Comparison of ENCODE assay signal across 18 cellular contexts in the genomic region with DNA sequence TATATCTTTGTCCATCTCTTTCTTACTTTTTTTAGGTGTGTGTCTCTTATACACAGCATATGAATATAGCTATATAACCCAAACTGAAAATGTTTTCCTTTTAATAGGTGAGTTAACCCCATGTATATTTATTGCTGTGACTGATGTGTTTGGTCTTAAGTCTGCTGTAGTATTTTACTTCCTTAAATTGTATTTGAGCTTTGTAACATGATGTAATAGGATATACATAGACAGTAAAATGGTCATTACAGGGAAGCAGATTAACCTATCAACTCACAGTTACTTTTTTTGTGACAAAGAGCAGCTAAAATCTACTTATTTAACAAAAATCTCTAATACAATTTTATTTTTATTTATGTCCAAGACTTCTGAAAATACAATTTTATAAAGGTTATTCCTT. TPM values are rescaled to one million over a fixed set of nuclear protein-coding genes. Genes with fewer than 3 reads are reported as not detected.
DNase-seq lines count a peak whose midpoint lies in the region; ATAC-seq, FAIRE-seq and TF ChIP-seq lines count a peak whose summit lies in the region.
"Had no signal": no experiment of that assay in that cellular context is flagged by ENCODE, and none has a peak within 500 bp of the region (broad histone marks: within the 10 kb centered on the region; RNA-seq: fewer than 3 reads in every experiment).

No MANE protein-coding gene starts in this region.

- in situ Hi-C loops in K562 (cut with MboI) = no loop called here

- H3K4me3 ChIP-seq in K562 = no peak overlapping the region
- H3K4me3 ChIP-seq in left lung = no peak overlapping the region
- H3K4me3 ChIP-seq in GM23338 = no peak overlapping the region
- H3K4me3 ChIP-seq: MG63, SK-N-MC had no signal

- DNase-seq in AML-193 (lab: John Stamatoyannopoulos, UW) = peak; percentile 48 to 71
- DNase-seq in MV-4-11 (lab: John Stamatoyannopoulos, UW) = peak; percentile 65
- DNase-seq in SIG-M5 treated with dmso at 0.1 percent for 504 hours (lab: John Stamatoyannopoulos, UW; ENCODE audit: unreplicated experiment) = peak; percentile 47
- no peak for DNase-seq in K562 (ENCODE audit: extremely low read depth in 1 of 4, low spot score in 3 of 4)
- no peak for DNase-seq in left lung
- DNase-seq in dedifferentiated amniotic fluid mesenchymal stem cell (ENCODE audit: extremely low spot score) = no peak
- DNase-seq in left lobe of liver (ENCODE audit: low spot score) = no peak
- no peak for DNase-seq in GM23338 (ENCODE audit: low spot score)
- DNase-seq: CD4-positive, alpha-beta memory T cell; DMS79; KG1; MG63; NCI-H1417; NCI-H1930; NCI-H446; NCI-H69 had no signal

- no peak overlapping the region for H3K27ac ChIP-seq in K562 (ENCODE audit: extremely low read depth, low read depth, low read length)
- no peak overlapping the region for H3K27ac ChIP-seq in left lung
- no peak overlapping the region for H3K27ac ChIP-seq in GM23338 (ENCODE audit: low read depth)
- H3K27ac ChIP-seq: 22Rv1, SK-N-MC had no signal

- POLR2A ChIA-PET in K562 (lab: Yijun Ruan, JAX) = interaction anchor here (0.9 kb wide), 1 partner anchor 10 kb away, joined by 3 read pairs; no protein-coding TSS in a partner anchor

- no peak overlapping the region for H3K9ac ChIP-seq in K562 (ENCODE audit: insufficient read depth in 1 of 2, low read depth in 2 of 2, low read length in 2 of 2)

- no peaks in the 10 kb centered on the region for H3K79me2 ChIP-seq in K562 (ENCODE audit: control insufficient read depth, insufficient read depth, low read length)
- H3K79me2 ChIP-seq in GM23338 (replicated peaks; ENCODE audit: insufficient read depth) = no peaks in the 10 kb centered on the region

- H3K4me1 Mint-ChIP-seq in GM23338 = peaks cover 5% of the 10 kb centered on the region; the same call in 2 of the 3 replicates
- H3K4me1 Mint-ChIP-seq: CD4-positive, alpha-beta memory T cell had no signal

- no peaks in the 10 kb centered on the region for H3K9me1 ChIP-seq in K562 (ENCODE audit: control insufficient read depth, insufficient read depth, low read length)

- no peak overlapping the region for H3K4me2 ChIP-seq in K562 (ENCODE audit: insufficient read depth, low read length)
- no peak overlapping the region for H3K4me2 ChIP-seq in GM23338

- CTCF ChIA-PET in K562 (lab: Yijun Ruan, JAX; ENCODE audit: low intra/inter-chr PET ratio) = no interaction called here

- no peaks in the 10 kb centered on the region for H3K36me3 Mint-ChIP-seq in GM23338 (ENCODE audit: low read depth)

- TF ChIP-seq RAD21 in K562 (CRISPR knock-in tag; conservative IDR thresholded peaks at IDR 0.05 in 1 of 2, IDR thresholded peaks at IDR 0.05 in 1 of 2) = no peak

- no peak for TF ChIP-seq EP300 in K562 (IDR thresholded peaks at IDR 0.05; ENCODE audit: low read length)

- H3K4me3 Mint-ChIP-seq in GM23338 = no peak overlapping the region
- H3K4me3 Mint-ChIP-seq: CD4-positive, alpha-beta memory T cell had no signal

- H3K36me3 ChIP-seq in K562 (ENCODE audit: control insufficient read depth, insufficient read depth, low read length) (no peaks in the 10 kb centered on the region), left lung (peaks cover 0 to 15% of the 10 kb centered on the region in 2 donors), GM23338 (ENCODE audit: insufficient read depth) (no peaks in the 10 kb centered on the region; the same call in 1 of the 2 replicates)
- H3K36me3 ChIP-seq: MG63 had no signal

- no TSS peak for BruUV-seq in K562 (replicated peaks; lab: Mats Ljungman, UMichigan)

- H3F3A ChIP-seq in GM23338 (replicated peaks; ENCODE audit: low read depth) = no peaks in the 10 kb centered on the region

- no peak for FAIRE-seq in K562 (lab: Jason Lieb, UNC)

- H3K9me2 ChIP-seq in GM23338 (ENCODE audit: insufficient read depth) = no peaks in the 10 kb centered on the region

- TF ChIP-seq CTCF in K562 (IDR thresholded peaks at IDR 0.05 in 2 of 3, conservative IDR thresholded peaks at IDR 0.05 in 1 of 3; ENCODE audit: insufficient read depth in 2 of 3, low read depth in 1 of 3, low read length in 3 of 3) (no peak), left lung (IDR thresholded peaks at IDR 0.05) (no peak), GM23338 (conservative IDR thresholded peaks at IDR 0.05; ENCODE audit: low read depth in 2 of 2) (no peak)

- H2AFZ ChIP-seq in K562 (ENCODE audit: low read depth, low read length) = no peak overlapping the region
- no peak overlapping the region for H2AFZ ChIP-seq in GM23338

- H4K20me1 ChIP-seq in K562 (replicated peaks; ENCODE audit: control insufficient read depth, insufficient read depth, low read length) (no peaks in the 10 kb centered on the region), GM23338 (replicated peaks; ENCODE audit: insufficient read depth) (no peaks in the 10 kb centered on the region; the same call in 1 of the 2 replicates)

- H3K27me3 ChIP-seq in K562 (ENCODE audit: control insufficient read depth in 2 of 2, insufficient read depth in 2 of 2, low read length in 2 of 2) = no peaks in the 10 kb centered on the region
- no peaks in the 10 kb centered on the region for H3K27me3 ChIP-seq in left lung
- no peaks in the 10 kb centered on the region for H3K27me3 ChIP-seq in GM23338 (ENCODE audit: insufficient read depth)
- H3K27me3 ChIP-seq: MG63 had no signal

- no peaks in the 10 kb centered on the region for H3K4me1 ChIP-seq in K562 (replicated peaks in 1 of 2; ENCODE audit: control insufficient read depth in 2 of 2, insufficient read depth in 2 of 2, low read length in 2 of 2)
- H3K4me1 ChIP-seq in left lung = no peaks in the 10 kb centered on the region
- no peaks in the 10 kb centered on the region for H3K4me1 ChIP-seq in GM23338 (ENCODE audit: insufficient read depth)

- ATAC-seq in K562 = no peak
- no peak for ATAC-seq in left lung
- no peak for ATAC-seq in left lobe of liver
- ATAC-seq in GM23338 = no peak

- no peaks in the 10 kb centered on the region for H3K9me3 ChIP-seq in K562 (replicated peaks; ENCODE audit: control insufficient read depth, insufficient read depth, low read depth, low read length)
- no peaks in the 10 kb centered on the region for H3K9me3 ChIP-seq in left lung
- H3K9me3 ChIP-seq: MG63 had no signal

- intact Hi-C loops in K562 (cut with micrococcal nuclease) = no loop called here
- intact Hi-C loops in left lung (cut with DNase I) = no loop called here

- TF ChIP-seq POLR2A in K562 (conservative IDR thresholded peaks at IDR 0.05) = no peak

- no peaks in the 10 kb centered on the region for H3K27me3 Mint-ChIP-seq in GM23338 (ENCODE audit: insufficient read depth, low read depth, poor library complexity)
- H3K27me3 Mint-ChIP-seq: CD4-positive, alpha-beta memory T cell had no signal

- no peak overlapping the region for H3K27ac Mint-ChIP-seq in GM23338

- H3K9me3 Mint-ChIP-seq in GM23338 = no peaks in the 10 kb centered on the region
- H3K9me3 Mint-ChIP-seq: CD4-positive, alpha-beta memory T cell had no signal

TF ChIP-seq in K562, 482 proteins besides CTCF, POLR2A, EP300 and RAD21 (continues in another document):
- TF ChIP-seq CEBPG (CRISPR knock-in tag; IDR thresholded peaks at IDR 0.05) (no peak), CEBPG (tag; conservative IDR thresholded peaks at IDR 0.05 in 1 of 2, IDR thresholded peaks at IDR 0.05 in 1 of 2) (0 out of 4 replicates have a peak, but pooled peaks of 1 of the 2 experiments have one; percentile 23)
- TF ChIP-seq, protein P1, sequence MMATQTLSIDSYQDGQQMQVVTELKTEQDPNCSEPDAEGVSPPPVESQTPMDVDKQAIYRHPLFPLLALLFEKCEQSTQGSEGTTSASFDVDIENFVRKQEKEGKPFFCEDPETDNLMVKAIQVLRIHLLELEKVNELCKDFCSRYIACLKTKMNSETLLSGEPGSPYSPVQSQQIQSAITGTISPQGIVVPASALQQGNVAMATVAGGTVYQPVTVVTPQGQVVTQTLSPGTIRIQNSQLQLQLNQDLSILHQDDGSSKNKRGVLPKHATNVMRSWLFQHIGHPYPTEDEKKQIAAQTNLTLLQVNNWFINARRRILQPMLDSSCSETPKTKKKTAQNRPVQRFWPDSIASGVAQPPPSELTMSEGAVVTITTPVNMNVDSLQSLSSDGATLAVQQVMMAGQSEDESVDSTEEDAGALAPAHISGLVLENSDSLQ (IDR thresholded peaks at IDR 0.05) = 0 out of 2 replicates have a peak, but pooled peaks have one; percentile 5

RNA-seq across cellular contexts. Expression of a gene that starts 51.8 kb away (rescaled TPM):
- 42.0 and 69.0 TPM in 2 replicates for total RNA-seq in K562 (2011; cell fraction: chromatin; rRNA removed; ENCODE audit: low replicate concordance)
- total RNA-seq in K562 (2011; cell fraction: nucleolus; rRNA removed) = 42.7 and 48.0 TPM in 2 replicates
- total RNA-seq in K562 (2011; cell fraction: nucleoplasm; rRNA removed) = 37.2 and 43.0 TPM in 2 replicates
- total RNA-seq in K562 (2014; rRNA removed) (28.3 and 31.8 TPM in 2 replicates), K562 (2014; rRNA removed; fragmentation: Illumina TruSeq; extraction: Trizol) (9.2 and 10.3 TPM in 2 replicates), K562 (2015; rRNA removed; fragmentation: Illumina TruSeq; extraction: Trizol) (17.8 TPM in 2 replicates), K562 (2021) (34.4 and 36.5 TPM in 2 replicates), left lung (10 to 100 TPM; 13.4 to 17.4 TPM), left lobe of liver (10.1 TPM)
- polyA plus RNA-seq in K562 (2011; rRNA removed) (11.0 and 11.7 TPM in 2 replicates), K562 (2014; fragmentation: Illumina TruSeq; extraction: Trizol) (13.8 and 15.1 TPM in 2 replicates), K562 (2014; fragmentation: Nextera tagmentation; extraction: Ambion mirVana) (1 to 10 TPM; 1.6 to 2.7 TPM), K562 (2014; rRNA removed) (16.5 and 20.5 TPM in 2 replicates), GM23338 (2016; fragmentation: Nextera tagmentation; extraction: Ambion mirVana) (6.0 and 6.6 TPM in 2 replicates)
- polyA plus RNA-seq in K562 (2011; cell fraction: cytosol; rRNA removed) = 10.8 and 12.5 TPM in 2 replicates
- 26.0 and 32.8 TPM in 2 replicates for polyA plus RNA-seq in K562 (2011; cell fraction: nucleus; rRNA removed)
- 20.1 and 25.3 TPM in 2 replicates for polyA plus RNA-seq in K562 (2012)
- polyA minus RNA-seq in K562 (2011; rRNA and poly(A)+ RNA removed) = 7.5 and 9.7 TPM in 2 replicates
- polyA minus RNA-seq in K562 (2011; cell fraction: cytosol; rRNA and poly(A)+ RNA removed) = 9.0 and 13.4 TPM in 2 replicates
- 18.8 and 19.3 TPM in 2 replicates for polyA minus RNA-seq in K562 (2011; cell fraction: nucleus; rRNA and poly(A)+ RNA removed)
- total RNA-seq in GM23338 (2014; rRNA removed; shearing (Covaris generic)) = 14.7 and 15.8 TPM in 2 replicates

Comparison
In these comparisons a context has a peak if more than half of its experiments do, and no peak if none do; other contexts are left out.
1. DNase-seq: peak in AML-193 (2 of 2), MV-4-11 (single experiment) and SIG-M5 treated with dmso at 0.1 percent for 504 hours (single experiment); none in K562 (0 of 4), left lung (0 of 2), dedifferentiated amniotic fluid mesenchymal stem cell (single experiment), left lobe of liver (single experiment) and GM23338 (single experiment).